ENCODE assay signal across 8 cellular contexts in the genomic region with DNA sequence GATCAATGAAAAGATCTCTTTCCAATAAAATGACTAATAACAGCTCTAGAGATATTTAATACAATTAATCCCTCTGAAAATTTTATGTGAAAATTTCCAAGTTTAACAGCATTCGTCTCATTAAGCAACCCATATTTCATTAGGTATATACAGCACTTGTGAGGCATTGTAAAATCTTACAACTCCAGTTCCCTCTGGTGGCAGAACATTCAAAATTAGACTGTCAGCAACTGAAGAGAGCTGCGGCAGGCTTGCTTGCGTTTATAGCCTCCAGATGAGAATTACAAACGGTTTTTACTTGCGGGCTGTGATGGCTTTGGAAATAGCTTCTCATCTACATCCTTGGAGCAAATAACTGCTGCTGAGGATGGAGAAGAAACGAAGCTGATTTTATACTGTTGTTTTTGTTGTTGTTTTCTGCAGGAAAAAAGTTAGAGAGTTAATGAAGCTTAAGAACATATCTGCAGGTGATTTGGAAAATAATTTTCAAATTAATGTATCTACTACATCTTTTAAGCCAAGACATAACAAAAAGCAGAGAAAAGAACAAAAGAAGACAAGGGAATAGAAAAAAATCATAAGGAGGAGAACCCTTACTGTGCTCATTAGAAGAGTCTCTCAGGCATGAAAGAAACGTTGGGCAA.
DNase-seq lines count a peak whose midpoint lies in the region; ATAC-seq, FAIRE-seq and TF ChIP-seq lines count a peak whose summit lies in the region.

No MANE protein-coding gene starts in this region.

- no TSS peak for BruUV-seq in MCF 10A (replicated peaks; lab: Mats Ljungman, UMichigan)

- POLR2A ChIA-PET in MCF 10A (lab: Yijun Ruan, JAX), result interaction anchor here (1.2 kb wide), 1 partner anchor 11 kb away, joined by 5 read pairs; no protein-coding TSS in a partner anchor

- H3K9me3 Mint-ChIP-seq in MCF 10A (ENCODE audit: unreplicated experiment), result no peaks in the 10 kb centered on the region

- no peaks in the 10 kb centered on the region for H3K36me3 ChIP-seq in breast epithelium

- H3K9me3 ChIP-seq in breast epithelium, result no peaks in the 10 kb centered on the region

- ATAC-seq in activated CD4-positive, CD25-positive, alpha-beta regulatory T cell treated with anti-CD3 and anti-CD28 coated beads, Interleukin-2, amount 50 U/mL, for 24 hours, result no peak
- ATAC-seq in HG02884 (IDR thresholded peaks at IDR 0.05; ENCODE audit: unreplicated experiment), result no peak

- peak; percentile 30 for FAIRE-seq in urothelium cell line (lab: Jason Lieb, UNC)

- no peaks in the 10 kb centered on the region for H3K36me3 Mint-ChIP-seq in MCF 10A (ENCODE audit: insufficient read depth, unreplicated experiment)

- no peak overlapping the region for H3K27ac ChIP-seq in breast epithelium

- TF ChIP-seq CTCF in MCF 10A (IDR thresholded peaks at IDR 0.05; ENCODE audit: unreplicated experiment) (peak; percentile 43), breast epithelium (IDR thresholded peaks at IDR 0.05) (peak in 1 of 3 donors; percentile 20), WI38 (IDR thresholded peaks at IDR 0.05; ENCODE audit: low read depth, low read length) (peak; percentile 37; the same call in 1 of the 2 replicates)

- H3K27me3 ChIP-seq in breast epithelium, result no peaks in the 10 kb centered on the region

- DNase-seq in MCF 10A (ENCODE audit: unreplicated experiment), result peak; percentile 55
- DNase-seq in breast epithelium (ENCODE audit: low spot score in 2 of 2), result no peak
- DNase-seq in iris pigment epithelial cell (ENCODE audit: low read depth), result peak; percentile 91
- DNase-seq in urothelium cell line (ENCODE audit: low spot score), result peak; percentile 59
- no peak for DNase-seq in stimulated activated CD4-positive, alpha-beta T cell treated with anti-CD3 and anti-CD28 coated beads, Interleukin-4, amount 100 ng/mL, for 4 hours

- H3K27me3 Mint-ChIP-seq in MCF 10A (ENCODE audit: insufficient read depth, unreplicated experiment), result no peaks in the 10 kb centered on the region

- intact Hi-C loops in MCF 10A (cut with micrococcal nuclease) (no loop called here), breast epithelium (cut with DNase I; ENCODE audit: low total_unique reads) (no loop called here)

- H3K4me3 ChIP-seq in breast epithelium (no peak overlapping the region), WI38 (ENCODE audit: low read depth, low read length) (peak overlapping the region; percentile 14)

- no peak overlapping the region for H3K27ac Mint-ChIP-seq in MCF 10A (ENCODE audit: low read depth, unreplicated experiment)

- no peak for TF ChIP-seq POLR2A in breast epithelium (IDR thresholded peaks at IDR 0.05)

- no peaks in the 10 kb centered on the region for H3K4me1 ChIP-seq in breast epithelium

- CTCF ChIA-PET in MCF 10A (lab: Yijun Ruan, JAX), result interaction anchor here (0.6 to 2.4 kb wide), 9 partner anchors 9 to 135 kb away, joined by 3 to 7 read pairs (median 5); no protein-coding TSS in a partner anchor

- H3K4me3 Mint-ChIP-seq in MCF 10A (ENCODE audit: unreplicated experiment), result peak overlapping the region; percentile 18

- H3K4me1 Mint-ChIP-seq in MCF 10A (ENCODE audit: insufficient read depth, unreplicated experiment), result peaks cover 16% of the 10 kb centered on the region

Comparison
In these comparisons a context has a peak if more than half of its experiments do, and no peak if none do; other contexts are left out.
1. DNase-seq: peak in MCF 10A (single experiment), iris pigment epithelial cell (single experiment) and urothelium cell line (single experiment); none in breast epithelium (0 of 2) and stimulated activated CD4-positive, alpha-beta T cell treated with anti-CD3 and anti-CD28 coated beads, Interleukin-4, amount 100 ng/mL, for 4 hours (0 of 2).